23 cellular contexts compared by ENCODE assay signal in the genomic region with DNA sequence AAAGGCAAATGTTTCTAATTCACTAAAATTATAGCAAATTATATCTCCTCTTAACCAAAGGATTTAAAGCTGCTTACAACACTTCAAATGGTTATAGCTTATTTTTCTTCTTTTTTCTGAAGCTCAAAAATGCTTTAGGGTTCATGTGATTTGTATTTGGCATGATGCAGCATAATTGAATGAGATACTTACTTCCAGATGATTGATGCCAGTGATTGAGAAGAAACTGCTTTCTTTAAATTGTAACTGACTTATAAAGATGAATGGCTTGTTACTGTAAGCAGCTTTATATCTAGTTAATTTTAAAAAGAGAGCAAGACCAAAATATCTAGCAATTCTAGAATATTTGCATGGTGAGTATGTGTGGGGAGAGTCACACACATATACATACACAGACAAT.
DNase-seq lines count a peak whose midpoint lies in the region; ATAC-seq and TF ChIP-seq lines count a peak whose summit lies in the region.
"Had no signal": no experiment of that assay in that cellular context is flagged by ENCODE, and none has a peak within 500 bp of the region (broad histone marks: within the 10 kb centered on the region; RNA-seq: fewer than 3 reads in every experiment).

No MANE protein-coding gene starts in this region.

- no peak overlapping the region for H2AFZ ChIP-seq in SK-N-SH (ENCODE audit: low read depth)

- H3K27ac Mint-ChIP-seq in mesothelial cell of epicardium = peak overlapping the region; percentile 68
- H3K27ac Mint-ChIP-seq: CD14-positive monocyte; CD4-positive, alpha-beta T cell; CD8-positive, alpha-beta memory T cell; HFFc6 had no signal

- peaks cover 0 to 3% of the 10 kb centered on the region in 2 experiments; a peak in 2 of 4 replicates for H3K4me1 ChIP-seq in SK-N-SH (ENCODE audit: control insufficient read depth in 1 of 2, insufficient read depth in 2 of 2, low read depth in 1 of 2, low read length in 1 of 2)
- H3K4me1 ChIP-seq in adipocyte (ENCODE audit: control insufficient read depth, insufficient read depth, low read length) = no peaks in the 10 kb centered on the region
- H3K4me1 ChIP-seq: A549; BE2C; BLaER1 treated with 17β-estradiol and CSF1 and Interleukin-3, amounts not matched to agents 10 nM and 100 nM had no signal

- peak in 1 of 2 experiments; percentile 44; a peak in 1 of 4 replicates for TF ChIP-seq EP300 in SK-N-SH (IDR thresholded peaks at IDR 0.05; ENCODE audit: borderline replicate concordance in 1 of 2, low read depth in 1 of 2, low read length in 1 of 2)

- no peaks in the 10 kb centered on the region for H3K27me3 ChIP-seq in SK-N-SH (ENCODE audit: insufficient read depth)
- H3K27me3 ChIP-seq in adipocyte (replicated peaks; ENCODE audit: control insufficient read depth, insufficient read depth, low read length) = no peaks in the 10 kb centered on the region
- H3K27me3 ChIP-seq: BE2C; BLaER1 treated with 17β-estradiol and CSF1 and Interleukin-3, amounts not matched to agents 10 nM and 100 nM had no signal

- peaks cover 3% of the 10 kb centered on the region for H3K9me3 Mint-ChIP-seq in mesothelial cell of epicardium
- H3K9me3 Mint-ChIP-seq: CD14-positive monocyte; CD4-positive, alpha-beta T cell had no signal

- H3K79me2 ChIP-seq in SK-N-SH (ENCODE audit: insufficient read depth) = no peaks in the 10 kb centered on the region

- no peaks in the 10 kb centered on the region for H3K9me2 ChIP-seq in SK-N-SH

- H3K36me3 ChIP-seq in SK-N-SH (replicated peaks in 1 of 2; ENCODE audit: control insufficient read depth in 1 of 2, insufficient read depth in 2 of 2, low read length in 1 of 2) (no peaks in the 10 kb centered on the region), adipocyte (ENCODE audit: control insufficient read depth, insufficient read depth, low read length, severe bottlenecking) (no peaks in the 10 kb centered on the region)
- H3K36me3 ChIP-seq: BE2C; BLaER1 treated with 17β-estradiol and CSF1 and Interleukin-3, amounts not matched to agents 10 nM and 100 nM; HAP-1 had no signal

- H3K27ac ChIP-seq in SK-N-SH (ENCODE audit: low read depth in 2 of 2, low read length in 1 of 2) (no peak overlapping the region), substantia nigra (ENCODE audit: low read depth, low read length, poor library complexity, severe bottlenecking) (no peak overlapping the region)
- H3K27ac ChIP-seq: A549; BLaER1 treated with 17β-estradiol and CSF1 and Interleukin-3, amounts not matched to agents 10 nM and 100 nM had no signal

- H3K4me3 ChIP-seq in SK-N-SH (ENCODE audit: low read depth in 2 of 2, low read length in 1 of 2) (no peak overlapping the region), adipocyte (ENCODE audit: low read length) (no peak overlapping the region)
- H3K4me3 ChIP-seq: A549; BLaER1 treated with 17β-estradiol and CSF1 and Interleukin-3, amounts not matched to agents 10 nM and 100 nM; GM12878; HAP-1 had no signal

- peaks cover 54% of the 10 kb centered on the region for H3K4me1 Mint-ChIP-seq in mesothelial cell of epicardium
- H3K4me1 Mint-ChIP-seq: CD14-positive monocyte; CD8-positive, alpha-beta memory T cell had no signal

- H3K4me3 Mint-ChIP-seq in mesothelial cell of epicardium = no peak overlapping the region
- H3K4me3 Mint-ChIP-seq: CD14-positive monocyte; CD4-positive, alpha-beta T cell; CD8-positive, alpha-beta memory T cell; HFFc6 had no signal

- POLR2A ChIA-PET in SK-N-SH (lab: Yijun Ruan, JAX) = no interaction called here

- TF ChIP-seq CTCF in SK-N-SH (IDR thresholded peaks at IDR 0.05) = no peak
- no peak for TF ChIP-seq CTCF in mesothelial cell of epicardium (IDR thresholded peaks at IDR 0.05; ENCODE audit: unreplicated experiment)

- H3K36me3 Mint-ChIP-seq in mesothelial cell of epicardium = no peaks in the 10 kb centered on the region
- H3K36me3 Mint-ChIP-seq: CD14-positive monocyte had no signal

- ATAC-seq in GM21528 (IDR thresholded peaks at IDR 0.05; ENCODE audit: low FRiP score, unreplicated experiment) = no peak
- ATAC-seq: A549, GM12878 had no signal

- no peaks in the 10 kb centered on the region for H3F3A ChIP-seq in SK-N-SH (replicated peaks; ENCODE audit: insufficient read depth)

- H3K9ac ChIP-seq in SK-N-SH = no peak overlapping the region
- no peak overlapping the region for H3K9ac ChIP-seq in adipocyte (ENCODE audit: low read length)
- H3K9ac ChIP-seq: BLaER1 treated with 17β-estradiol and CSF1 and Interleukin-3, amounts not matched to agents 10 nM and 100 nM had no signal

- no peak for TF ChIP-seq RAD21 in SK-N-SH (IDR thresholded peaks at IDR 0.05; ENCODE audit: low read length)

- H4K20me1 ChIP-seq in SK-N-SH (ENCODE audit: insufficient read depth) = no peaks in the 10 kb centered on the region
- H4K20me1 ChIP-seq: BLaER1 treated with 17β-estradiol and CSF1 and Interleukin-3, amounts not matched to agents 10 nM and 100 nM had no signal

- CTCF ChIA-PET in SK-N-SH (lab: Yijun Ruan, JAX) = interaction anchor here (0.7 to 3.4 kb wide), 5 partner anchors 10 to 832 kb away, joined by 3 to 16 read pairs (median 4); no protein-coding TSS in a partner anchor

- H3K27me3 Mint-ChIP-seq in mesothelial cell of epicardium (ENCODE audit: low read depth) = no peaks in the 10 kb centered on the region
- H3K27me3 Mint-ChIP-seq: CD4-positive, alpha-beta T cell; CD8-positive, alpha-beta memory T cell had no signal

- no peak for DNase-seq in SK-N-SH
- DNase-seq in adipocyte (ENCODE audit: low read depth) = peak; percentile 51
- DNase-seq in mesothelial cell of epicardium (ENCODE audit: low spot score in 2 of 2, unreplicated experiment in 2 of 2) = no peak
- no peak for DNase-seq in NCI-H510A treated with DMSO at 0.1 percent for 48 hours (lab: John Stamatoyannopoulos, UW)
- DNase-seq in substantia nigra (lab: John Stamatoyannopoulos, UW) = no peak
- DNase-seq: 8988T; ACHN; AML-193; BE2C; CD4-positive, alpha-beta T cell; CD8-positive, alpha-beta memory T cell; DMS 273 treated with DMSO at 0.1 percent for 48 hours; DMS79; EL; GDM1; GOT3; HFFc6 had no signal

- H3K9me3 ChIP-seq in SK-N-SH (no peaks in the 10 kb centered on the region), adipocyte (ENCODE audit: control insufficient read depth, low read length) (no peaks in the 10 kb centered on the region)
- H3K9me3 ChIP-seq: A549; BE2C; BLaER1 treated with 17β-estradiol and CSF1 and Interleukin-3, amounts not matched to agents 10 nM and 100 nM; HAP-1 had no signal

- H3K4me2 ChIP-seq in SK-N-SH = no peak overlapping the region
- H3K4me2 ChIP-seq: A549; BLaER1 treated with 17β-estradiol and CSF1 and Interleukin-3, amounts not matched to agents 10 nM and 100 nM had no signal

TF ChIP-seq in SK-N-SH, 30 proteins besides CTCF, POLR2A, EP300 and RAD21:
- TF ChIP-seq MEF2A (IDR thresholded peaks at IDR 0.05; ENCODE audit: borderline replicate concordance, low read depth) = no peak
- TF ChIP-seq GATA2 (CRISPR knock-in tag; IDR thresholded peaks at IDR 0.05) = 0 out of 2 replicates have a peak, but pooled peaks have one; percentile 22
